ENCODE assay signal across 8 cellular contexts in genomic region chr4:36256398-36256828, GRCh38. TPM values are rescaled to one million over a fixed set of nuclear protein-coding genes. Genes with fewer than 3 reads are reported as not detected.
A peak's percentile ranks its signal among the peaks of the same experiment; 100 is the strongest.
DNase-seq lines count a peak whose midpoint lies in the region; ATAC-seq and TF ChIP-seq lines count a peak whose summit lies in the region.

No MANE protein-coding gene starts in this region.

- no TSS peak for BruUV-seq in A673 (replicated peaks; lab: Mats Ljungman, UMichigan)

- DNase-seq in GM12864 (ENCODE audit: low read depth) (peak; percentile 65), globus pallidus (ENCODE audit: low spot score) (peak; percentile 72), A673 (ENCODE audit: low spot score) (no peak), cerebellum (ENCODE audit: low spot score) (no peak), DMS153 treated with DMSO at 0.1 percent for 48 hours (lab: John Stamatoyannopoulos, UW; ENCODE audit: unreplicated experiment) (no peak)
- no peak for DNase-seq in stimulated activated CD4-positive, alpha-beta T cell treated with anti-CD3 and anti-CD28 coated beads, Interleukin-4, amount 100 ng/mL, for 1 hour

- ATAC-seq in GM21390 (IDR thresholded peaks at IDR 0.05; ENCODE audit: unreplicated experiment): peak; percentile 61
- ATAC-seq in HG03565 (IDR thresholded peaks at IDR 0.05; ENCODE audit: unreplicated experiment): peak; percentile 47

- H3K27ac ChIP-seq in A673 (ENCODE audit: low read depth, low read length, poor library complexity, severe bottlenecking): no peak overlapping the region

- H3K9me3 ChIP-seq in A673 (ENCODE audit: low read depth, low read length, poor library complexity, severe bottlenecking): no peaks in the 10 kb centered on the region

- TF ChIP-seq CTCF in GM12864 (IDR thresholded peaks at IDR 0.05; ENCODE audit: low read depth, low read length, missing control alignments) (no peak), A673 (conservative IDR thresholded peaks at IDR 0.05; ENCODE audit: low read depth, low read length) (no peak)

- POLR2A ChIA-PET in A673 (lab: Charles Lee; ENCODE audit: low non-redundant PET): no interaction called here

- CTCF ChIA-PET in A673 (lab: Charles Lee): no interaction called here

- H3K4me1 ChIP-seq in A673 (ENCODE audit: insufficient read depth, low read length, poor library complexity, severe bottlenecking): no peaks in the 10 kb centered on the region

- peak overlapping the region; percentile 33 for H3K4me3 ChIP-seq in GM12864 (ENCODE audit: low read depth, low read length)
- H3K4me3 ChIP-seq in A673 (ENCODE audit: low read depth, low read length, poor library complexity, severe bottlenecking): no peak overlapping the region

- no peaks in the 10 kb centered on the region for H3K36me3 ChIP-seq in A673 (ENCODE audit: insufficient read depth, low read length, poor library complexity, severe bottlenecking)

- H3K27me3 ChIP-seq in A673 (replicated peaks; ENCODE audit: insufficient read depth, low read depth, low read length, poor library complexity): no peaks in the 10 kb centered on the region

- intact Hi-C loops in A673 (cut with micrococcal nuclease; ENCODE audit: unreplicated experiment): no loop called here

RNA-seq across cellular contexts. Expression of gene ARAP2, which starts 12.1 kb away (rescaled TPM):
- total RNA-seq in A673 (2021): 0.06 and 0.20 TPM in 2 replicates
- total RNA-seq in cerebellum: 45.3 TPM

RNA-seq across cellular contexts. Expression of gene DTHD1, which starts 25.0 kb away (rescaled TPM):
- total RNA-seq in A673 (2021) (not detected in 2 replicates), cerebellum (2.1 TPM)

Comparison
In these comparisons a context has a peak if more than half of its experiments do, and no peak if none do; other contexts are left out.
1. DNase-seq: peak in GM12864 (single experiment) and globus pallidus (single experiment); none in stimulated activated CD4-positive, alpha-beta T cell treated with anti-CD3 and anti-CD28 coated beads, Interleukin-4, amount 100 ng/mL, for 1 hour (single experiment), A673 (single experiment), cerebellum (single experiment) and DMS153 treated with DMSO at 0.1 percent for 48 hours (single experiment).
2. RNA of gene ARAP2, which starts 12.1 kb away (total RNA-seq): 45.3 TPM in cerebellum (single experiment); 0.06 to 0.20 TPM in A673; every median in the first group is over 10 times any median in the second.